9 cellular contexts compared by ENCODE assay signal in genomic region chr11:71813481-71814355, GRCh38. TPM values are rescaled to one million over a fixed set of nuclear protein-coding genes. Genes with fewer than 3 reads are reported as not detected.
DNase-seq lines count a peak whose midpoint lies in the region; ATAC-seq and TF ChIP-seq lines count a peak whose summit lies in the region.
"Not testable (repeated sequence)": the region's sequence is repeated elsewhere in the genome, so short reads cannot be mapped to it uniquely, and the experiment has no call there.
"Had no signal": no experiment of that assay in that cellular context is flagged by ENCODE, and none has a peak within 500 bp of the region (broad histone marks: within the 10 kb centered on the region; RNA-seq: fewer than 3 reads in every experiment).

No MANE protein-coding gene starts in this region.

- CTCF ChIA-PET in RWPE1 (lab: Yijun Ruan, JAX) = interaction anchor here (1.1 kb wide), 1 partner anchor 18 kb away, joined by 6 read pairs; no protein-coding TSS in a partner anchor

- not testable (repeated sequence) for ATAC-seq in upper lobe of left lung (ENCODE audit: low FRiP score in 2 of 2)

- H3K27ac ChIP-seq in MM.1S (ENCODE audit: low read length); RWPE1; ectodermal cell (ENCODE audit: insufficient read depth, low read depth, low read length, poor library complexity, severe bottlenecking): not testable (repeated sequence)
- H3K27ac ChIP-seq in upper lobe of left lung = peak overlapping the region in 3 of 4 donors; percentile 34 to 78 (median 35)

- H3K36me3 ChIP-seq in MM.1S (replicated peaks; ENCODE audit: insufficient read depth, low read length); ectodermal cell (ENCODE audit: control insufficient read depth, insufficient read depth, low read length); upper lobe of left lung: not testable (repeated sequence)

- H3K9me2 ChIP-seq in MM.1S (replicated peaks; ENCODE audit: insufficient read depth, low read length) = not testable (repeated sequence)

- H3K4me2 ChIP-seq in MM.1S (ENCODE audit: low read depth, low read length) = peak overlapping the region; percentile 27; the same call in 1 of the 2 replicates

- peak; percentile 66 for DNase-seq in GDM1 (lab: John Stamatoyannopoulos, UW)
- peak; percentile 75 for DNase-seq in MM.1S
- peak; percentile 47 for DNase-seq in RWPE1 (ENCODE audit: low spot score)
- DNase-seq in activated T-cell treated with anti-CD3 and anti-CD28 coated beads for 24 hours (ENCODE audit: low read depth) = peak; percentile 76
- peak; percentile 70 for DNase-seq in kidney glomerular epithelial cell (lab: John Stamatoyannopoulos, UW)
- DNase-seq in skeletal muscle cell (ENCODE audit: low read depth) = peak; percentile 19
- DNase-seq in upper lobe of left lung = peak; percentile 84 to 91

- H3K4me3 ChIP-seq in MM.1S (ENCODE audit: low read length) (peak overlapping the region; percentile 64), ectodermal cell (ENCODE audit: insufficient read depth, low read depth, low read length) (peak overlapping the region; percentile 44), skeletal muscle cell (ENCODE audit: low read depth, low read length) (peak overlapping the region; percentile 48), upper lobe of left lung (peak overlapping the region; percentile 4 to 57 (median 46))

- not testable (repeated sequence) for H3F3A ChIP-seq in MM.1S (ENCODE audit: insufficient read depth, low read length)

- H2AFZ ChIP-seq in MM.1S (ENCODE audit: low read length) = peak overlapping the region; percentile 57

- H3K27me3 ChIP-seq in MM.1S (replicated peaks; ENCODE audit: insufficient read depth, low read length); ectodermal cell (ENCODE audit: control insufficient read depth, insufficient read depth, low read length, poor library complexity, severe bottlenecking); upper lobe of left lung: not testable (repeated sequence)

- 2 to 5% methylated on average over 42 to 43 of the region's 46 CpGs for WGBS in ectodermal cell, 2 experiments
- 10 to 13% methylated on average over 17 to 21 of the region's 46 CpGs for WGBS in upper lobe of left lung, 2 donors

- POLR2A ChIA-PET in RWPE1 (lab: Yijun Ruan, JAX; ENCODE audit: low non-redundant PET) = not testable (repeated sequence)

- H4K20me1 ChIP-seq in MM.1S (ENCODE audit: insufficient read depth, low read length) = not testable (repeated sequence)

- H3K4me1 ChIP-seq in MM.1S (ENCODE audit: low read length); ectodermal cell (ENCODE audit: control insufficient read depth, insufficient read depth, low read length); upper lobe of left lung: not testable (repeated sequence)

- TF ChIP-seq POLR2A in upper lobe of left lung (IDR thresholded peaks at IDR 0.05) = not testable (repeated sequence)

- not testable (repeated sequence) for H3K9me3 ChIP-seq in MM.1S (replicated peaks; ENCODE audit: insufficient read depth, low read length); ectodermal cell (ENCODE audit: control insufficient read depth, low read length); upper lobe of left lung

- H3K79me2 ChIP-seq in MM.1S (ENCODE audit: low read length) = not testable (repeated sequence)

- TF ChIP-seq CTCF in MM.1S (IDR thresholded peaks at IDR 0.05; ENCODE audit: low read length) (peak; percentile 61), RWPE1 (conservative IDR thresholded peaks at IDR 0.05; ENCODE audit: low read depth) (peak; percentile 80), upper lobe of left lung (IDR thresholded peaks at IDR 0.05) (peak; percentile 64 to 87 (median 84))

- peak overlapping the region; percentile 62; the same call in 1 of the 2 replicates for H3K9ac ChIP-seq in MM.1S (ENCODE audit: low read length)

- TF ChIP-seq EP300 in upper lobe of left lung (IDR thresholded peaks at IDR 0.05) = not testable (repeated sequence)

RNA-seq across cellular contexts. Expression of gene DEFB108B, which starts 19.3 kb away (rescaled TPM):
- not detected for polyA plus RNA-seq in ectodermal cell (2013, experiment 1 of 4)
- not detected for polyA plus RNA-seq in ectodermal cell (2013, experiment 2 of 4)
- not detected for polyA plus RNA-seq in ectodermal cell (2013, experiment 3 of 4)
- not detected for polyA plus RNA-seq in ectodermal cell (2013, experiment 4 of 4)
- not detected for total RNA-seq in upper lobe of left lung
- total RNA-seq: activated CD8-positive, alpha-beta memory T cell treated with anti-CD3 and anti-CD28 coated beads for 36 hours had no signal

Comparison
In these comparisons a context has a peak if more than half of its experiments do, and no peak if none do; other contexts are left out.
1. DNase-seq: peak in every context shown above with its lines; median percentile 88 in upper lobe of left lung; 76 in activated T-cell treated with anti-CD3 and anti-CD28 coated beads for 24 hours; 75 in MM.1S; 70 in kidney glomerular epithelial cell; 66 in GDM1; 47 in RWPE1; 19 in skeletal muscle cell.